Comparison of ENCODE assay signal across 8 cellular contexts in genomic region chr7:132318338-132319318, GRCh38.
DNase-seq lines count a peak whose midpoint lies in the region; ATAC-seq, FAIRE-seq and TF ChIP-seq lines count a peak whose summit lies in the region.

No MANE protein-coding gene starts in this region.

- peak; percentile 85 for DNase-seq in NCI-H774 (lab: John Stamatoyannopoulos, UW)
- peak; percentile 77 for DNase-seq in activated CD4-positive, alpha-beta T cell treated with anti-CD3 and anti-CD28 coated beads, Interleukin-2, amount 50 U/mL, for 1 hour
- peak; percentile 76 for DNase-seq in dedifferentiated amniotic fluid mesenchymal stem cell (ENCODE audit: extremely low spot score)
- DNase-seq in HepG2 (ENCODE audit: low spot score) = peak; percentile 65
- peak; percentile 59 to 77 (median 64) for DNase-seq in stimulated activated CD4-positive, alpha-beta T cell treated with anti-CD3 and anti-CD28 coated beads, TNF-alpha, amount 100 ng/mL, for 24 hours (ENCODE audit: low read depth in 3 of 3)

- CTCF ChIA-PET in HepG2 (lab: Yijun Ruan, JAX; ENCODE audit: low intra/inter-chr PET ratio, low total read pairs) = interaction anchor here (0.6 to 1.4 kb wide), 2 partner anchors 256 to 262 kb away, joined by 3 to 21 read pairs; no protein-coding TSS in a partner anchor

- peak; percentile 76 for TF ChIP-seq RAD21 in HepG2 (CRISPR knock-in tag; IDR thresholded peaks at IDR 0.05)

- 14% methylated on average over 19 of the region's 21 CpGs for WGBS in HepG2 (ENCODE audit: low lambda C conversion rate)

- H3K27me3 ChIP-seq in BLaER1 = no peaks in the 10 kb centered on the region
- peaks cover 0 to 28% of the 10 kb centered on the region in 2 experiments; a peak in 3 of 5 replicates for H3K27me3 ChIP-seq in HepG2 (ENCODE audit: control insufficient read depth in 1 of 2, insufficient read depth in 2 of 2, low read length in 2 of 2)

- TF ChIP-seq CTCF in HepG2 (CRISPR knock-in tag; IDR thresholded peaks at IDR 0.05) = peak; percentile 90

- H3K4me2 ChIP-seq in BLaER1 = peak overlapping the region; percentile 73
- H3K4me2 ChIP-seq in HepG2 (ENCODE audit: low read depth, low read length) = no peak overlapping the region

- ATAC-seq in GM19324 (IDR thresholded peaks at IDR 0.05; ENCODE audit: low FRiP score, unreplicated experiment) (peak; percentile 76), HG03571 (IDR thresholded peaks at IDR 0.05; ENCODE audit: unreplicated experiment) (peak; percentile 88), HepG2 (peak; percentile 98)

- H3K36me3 ChIP-seq in BLaER1 (no peaks in the 10 kb centered on the region), HepG2 (replicated peaks in 1 of 2; ENCODE audit: control insufficient read depth in 1 of 2, insufficient read depth in 2 of 2, low read length in 2 of 2) (no peaks in the 10 kb centered on the region)

- TF ChIP-seq EP300 in HepG2 (IDR thresholded peaks at IDR 0.05; ENCODE audit: low read depth in 2 of 2, low read length in 2 of 2) (no peak), HepG2 (CRISPR knock-in tag; IDR thresholded peaks at IDR 0.05; ENCODE audit: borderline replicate concordance) (no peak)

- H3K4me3 ChIP-seq in BLaER1 = no peak overlapping the region
- H3K4me3 ChIP-seq in HepG2 (replicated peaks in 1 of 3; ENCODE audit: insufficient read depth in 1 of 3, low read depth in 2 of 3, low read length in 3 of 3) = no peak overlapping the region

- no peaks in the 10 kb centered on the region for H3K79me2 ChIP-seq in HepG2 (ENCODE audit: insufficient read depth, low read length)

- FAIRE-seq in HepG2 (lab: Jason Lieb, UNC) = peak; percentile 68

- H2AFZ ChIP-seq in HepG2 (ENCODE audit: low read length) = no peak overlapping the region

- H4K20me1 ChIP-seq in BLaER1 = no peaks in the 10 kb centered on the region
- no peaks in the 10 kb centered on the region for H4K20me1 ChIP-seq in HepG2 (ENCODE audit: insufficient read depth, low read length)

- POLR2A ChIA-PET in HepG2 (lab: Yijun Ruan, JAX) = no interaction called here

- H3K9me3 ChIP-seq in BLaER1 (peaks cover 6% of the 10 kb centered on the region), HepG2 (ENCODE audit: low read length) (no peaks in the 10 kb centered on the region)

- in situ Hi-C loops in HepG2 (cut with HindIII; ENCODE audit: extremely low pct_ligation_motif_present, low pct_unique_long_range_greater_than_20kb) = no loop called here

- BruUV-seq in HepG2 (replicated peaks; lab: Mats Ljungman, UMichigan) = no TSS peak

- H3K4me1 ChIP-seq in BLaER1 (peaks cover 15% of the 10 kb centered on the region), HepG2 (ENCODE audit: insufficient read depth, low read length) (0 out of 2 replicates have a peak, but pooled peaks cover 6% of the 10 kb centered on the region)

- H3K9ac ChIP-seq in BLaER1 (no peak overlapping the region), HepG2 (ENCODE audit: insufficient read depth, low read depth, low read length) (no peak overlapping the region)

- H3K27ac ChIP-seq in BLaER1 = no peak overlapping the region
- no peak overlapping the region for H3K27ac ChIP-seq in HepG2 (ENCODE audit: extremely low read length, insufficient read depth, low read length)

- TF ChIP-seq POLR2A in HepG2 (IDR thresholded peaks at IDR 0.05; ENCODE audit: insufficient read depth in 1 of 2, low read depth in 2 of 2, low read length in 2 of 2) = no peak

- intact Hi-C loops in HepG2 (cut with micrococcal nuclease; ENCODE audit: unreplicated experiment) = no loop called here

TF ChIP-seq in HepG2, 621 proteins besides CTCF, POLR2A, EP300 and RAD21 (continues in another document):
- TF ChIP-seq NFATC3 (CRISPR knock-in tag; IDR thresholded peaks at IDR 0.05) = no peak
- TF ChIP-seq RXRA (CRISPR knock-in tag; IDR thresholded peaks at IDR 0.05) = no peak
- TF ChIP-seq ZNF335 (CRISPR knock-in tag; IDR thresholded peaks at IDR 0.05) = no peak
- TF ChIP-seq, protein P1, sequence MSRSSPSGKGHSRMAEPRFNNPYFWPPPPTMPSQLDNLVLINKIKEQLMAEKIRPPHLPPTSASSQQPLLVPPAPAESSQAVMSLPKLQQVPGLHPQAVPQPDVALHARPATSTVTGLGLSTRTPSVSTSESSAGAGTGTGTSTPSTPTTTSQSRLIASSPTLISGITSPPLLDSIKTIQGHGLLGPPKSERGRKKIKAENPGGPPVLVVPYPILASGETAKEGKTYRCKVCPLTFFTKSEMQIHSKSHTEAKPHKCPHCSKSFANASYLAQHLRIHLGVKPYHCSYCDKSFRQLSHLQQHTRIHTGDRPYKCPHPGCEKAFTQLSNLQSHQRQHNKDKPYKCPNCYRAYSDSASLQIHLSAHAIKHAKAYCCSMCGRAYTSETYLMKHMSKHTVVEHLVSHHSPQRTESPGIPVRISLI (CRISPR knock-in tag; IDR thresholded peaks at IDR 0.05; ENCODE audit: borderline replicate concordance) = 0 out of 2 replicates have a peak, but pooled peaks have one; percentile 16
- 0 out of 2 replicates have a peak, but pooled peaks have one; percentile 46 for TF ChIP-seq CBX5 (CRISPR knock-in tag; IDR thresholded peaks at IDR 0.05; ENCODE audit: borderline replicate concordance)
- no peak for TF ChIP-seq SOX6 (IDR thresholded peaks at IDR 0.05)
- TF ChIP-seq SOX6 (CRISPR knock-in tag; IDR thresholded peaks at IDR 0.05) = no peak
- TF ChIP-seq HIC2 (CRISPR knock-in tag; IDR thresholded peaks at IDR 0.05; ENCODE audit: low read depth) = no peak
- TF ChIP-seq PRMT3 (CRISPR knock-in tag; IDR thresholded peaks at IDR 0.05; ENCODE audit: borderline replicate concordance, low read depth) = no peak
- TF ChIP-seq, protein P2, sequence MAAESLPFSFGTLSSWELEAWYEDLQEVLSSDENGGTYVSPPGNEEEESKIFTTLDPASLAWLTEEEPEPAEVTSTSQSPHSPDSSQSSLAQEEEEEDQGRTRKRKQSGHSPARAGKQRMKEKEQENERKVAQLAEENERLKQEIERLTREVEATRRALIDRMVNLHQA (CRISPR knock-in tag; IDR thresholded peaks at IDR 0.05) = no peak
- TF ChIP-seq RBFOX2 (IDR thresholded peaks at IDR 0.05; ENCODE audit: low read depth, low read length) = no peak
- peak; percentile 39; the same call in 1 of the 2 replicates for TF ChIP-seq ZNF768 (CRISPR knock-in tag; IDR thresholded peaks at IDR 0.05)
- no peak for TF ChIP-seq PHF21A (CRISPR knock-in tag; IDR thresholded peaks at IDR 0.05)
- no peak for TF ChIP-seq U2AF1 (optimal IDR thresholded peaks at IDR 0.05; ENCODE audit: low read depth, low read length)
- TF ChIP-seq SRSF4 (IDR thresholded peaks at IDR 0.05; ENCODE audit: low read depth, low read length, poor library complexity, severe bottlenecking) = no peak
- 0 out of 2 replicates have a peak, but pooled peaks have one; percentile 38 for TF ChIP-seq FOXA3 (CRISPR knock-in tag; IDR thresholded peaks at IDR 0.05)
- TF ChIP-seq ZBTB14 (CRISPR knock-in tag; IDR thresholded peaks at IDR 0.05) = no peak
- 0 out of 2 replicates have a peak, but pooled peaks have one; percentile 25 for TF ChIP-seq POGK (CRISPR knock-in tag; conservative IDR thresholded peaks at IDR 0.05)
- no peak for TF ChIP-seq ZNF569 (CRISPR knock-in tag; IDR thresholded peaks at IDR 0.05; ENCODE audit: borderline replicate concordance)
- TF ChIP-seq ZNF547 (CRISPR knock-in tag; IDR thresholded peaks at IDR 0.05) = no peak
- no peak for TF ChIP-seq ZSCAN29 (CRISPR knock-in tag; conservative IDR thresholded peaks at IDR 0.05)
- no peak for TF ChIP-seq ATF7 (IDR thresholded peaks at IDR 0.05)
- TF ChIP-seq ATF7 (CRISPR knock-in tag; IDR thresholded peaks at IDR 0.05) = no peak
- TF ChIP-seq THAP11 (CRISPR knock-in tag; IDR thresholded peaks at IDR 0.05) = no peak
- TF ChIP-seq SSRP1 (CRISPR knock-in tag; IDR thresholded peaks at IDR 0.05) = no peak
- TF ChIP-seq FOXA1 (IDR thresholded peaks at IDR 0.05) = no peak
- TF ChIP-seq FOXA1 (CRISPR knock-in tag; IDR thresholded peaks at IDR 0.05) = peak; percentile 27; the same call in 1 of the 2 replicates
